8 cellular contexts compared by ENCODE assay signal in the genomic region with DNA sequence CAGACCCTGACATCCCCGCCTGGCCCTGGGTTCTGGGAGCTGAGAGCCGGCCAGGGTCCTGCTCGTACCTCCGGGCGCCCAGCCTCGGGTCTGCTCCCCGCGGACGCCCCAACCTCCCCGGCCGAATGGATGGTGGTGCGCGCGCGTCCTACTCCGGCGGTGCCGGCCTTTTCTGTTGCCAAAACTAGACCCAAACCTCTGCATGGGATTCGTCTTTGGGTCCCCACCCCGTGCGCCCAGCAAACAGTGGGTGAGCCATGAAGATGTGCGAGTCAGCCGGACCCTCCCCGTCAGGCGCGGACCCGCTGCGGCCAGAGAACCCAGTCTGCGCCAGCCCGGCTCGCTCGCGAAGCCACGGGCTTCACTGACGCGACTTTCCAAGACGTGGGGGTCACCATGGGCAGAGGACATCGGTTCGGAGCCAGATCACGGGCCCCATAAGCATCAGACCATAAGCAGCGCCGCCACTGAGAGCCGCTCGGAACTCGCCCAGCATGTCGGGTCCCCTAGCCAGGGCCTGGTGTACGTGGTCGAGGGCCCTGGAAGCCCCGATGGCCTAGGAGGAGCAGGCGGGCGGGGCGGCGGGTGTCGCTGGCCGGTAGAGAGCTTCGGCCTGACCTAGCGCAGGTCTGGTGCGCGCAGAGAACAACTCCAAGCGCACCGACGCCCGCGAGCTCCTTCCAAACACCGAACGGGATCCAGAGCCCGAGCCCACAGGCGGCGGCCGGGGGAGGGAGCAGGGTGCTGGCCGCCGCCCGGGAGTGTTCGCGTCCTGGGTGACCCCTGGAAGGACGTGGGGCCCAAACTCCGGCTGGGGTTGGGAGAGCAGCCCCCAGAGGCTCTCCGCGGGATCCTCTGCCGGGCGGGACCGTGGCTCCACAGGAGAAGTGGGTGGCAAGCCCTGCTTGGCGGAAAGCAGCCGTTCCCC. TPM values are rescaled to one million over a fixed set of nuclear protein-coding genes. Genes with fewer than 3 reads are reported as not detected.
DNase-seq lines count a peak whose midpoint lies in the region; ATAC-seq and TF ChIP-seq lines count a peak whose summit lies in the region.

No MANE protein-coding gene starts in this region.

- H3K4me3 Mint-ChIP-seq in activated CD4-positive, alpha-beta T cell treated with anti-CD3 and anti-CD28 coated beads, Interleukin-2, amount 10 ng/mL, durations not matched to agents 24 days and 14 days = peak overlapping the region; percentile 53
- H3K4me3 Mint-ChIP-seq in activated B cell treated with CpG ODN at 0.5 μM for 24 hours = peak overlapping the region; percentile 66
- peak overlapping the region; percentile 69 for H3K4me3 Mint-ChIP-seq in stimulated activated memory B cell treated with anti-CD40 and anti-IgM and Interleukin-4, amounts not matched to agents 10 μg/mL and 1 μg/mL and 100 μg/mL, for 72 hours

- no peaks in the 10 kb centered on the region for H3K9me3 ChIP-seq in iPS-18c (ENCODE audit: control insufficient read depth, insufficient read depth, low read length)

- peak overlapping the region; percentile 58 for H3K4me3 ChIP-seq in iPS-18c (ENCODE audit: insufficient read depth, low read depth, low read length)

- H3K27me3 Mint-ChIP-seq in activated CD4-positive, alpha-beta T cell treated with anti-CD3 and anti-CD28 coated beads, Interleukin-2, amount 10 ng/mL, durations not matched to agents 24 days and 14 days = peaks cover 42% of the 10 kb centered on the region
- H3K27me3 Mint-ChIP-seq in activated B cell treated with CpG ODN at 0.5 μM for 24 hours = peaks cover 23% of the 10 kb centered on the region
- H3K27me3 Mint-ChIP-seq in stimulated activated memory B cell treated with anti-CD40 and anti-IgM and Interleukin-4, amounts not matched to agents 10 μg/mL and 1 μg/mL and 100 μg/mL, for 72 hours = peaks cover 34% of the 10 kb centered on the region

- no peak for ATAC-seq in activated B cell treated with CpG ODN at 0.5 μM for 24 hours (ENCODE audit: low read depth)
- ATAC-seq in stimulated activated memory B cell treated with anti-CD40 and anti-IgM and Interleukin-4, amounts not matched to agents 10 μg/mL and 1 μg/mL and 100 μg/mL, for 72 hours = no peak
- ATAC-seq in GM19463 (IDR thresholded peaks at IDR 0.05; ENCODE audit: unreplicated experiment) = no peak

- peaks cover 20% of the 10 kb centered on the region for H3K4me1 Mint-ChIP-seq in activated CD4-positive, alpha-beta T cell treated with anti-CD3 and anti-CD28 coated beads, Interleukin-2, amount 10 ng/mL, durations not matched to agents 24 days and 14 days
- H3K4me1 Mint-ChIP-seq in activated B cell treated with CpG ODN at 0.5 μM for 24 hours = peaks cover 38% of the 10 kb centered on the region
- H3K4me1 Mint-ChIP-seq in stimulated activated memory B cell treated with anti-CD40 and anti-IgM and Interleukin-4, amounts not matched to agents 10 μg/mL and 1 μg/mL and 100 μg/mL, for 72 hours = peaks cover 50% of the 10 kb centered on the region

- peak; percentile 61 for DNase-seq in activated CD4-positive, alpha-beta T cell treated with anti-CD3 and anti-CD28 coated beads, Interleukin-2, amount 10 ng/mL, durations not matched to agents 24 days and 14 days
- DNase-seq in activated CD4-positive, alpha-beta T cell treated with anti-CD3 and anti-CD28 coated beads, Interleukin-2, amount 50 U/mL, for 48 hours = no peak
- DNase-seq in activated B cell treated with CpG ODN at 0.5 μM for 24 hours (no peak), NCI-H226 (no peak)
- DNase-seq in effector CD4-positive, alpha-beta T cell = no peak

- POLR2A ChIA-PET in activated B cell treated with CpG ODN at 0.5 μM for 24 hours (lab: Charles Lee) = interaction anchor here (0.6 to 1.2 kb wide), 3 partner anchors 15 to 1244 kb away, joined by 3 to 5 read pairs (median 3); no protein-coding TSS in a partner anchor

- intact Hi-C loops in activated CD4-positive, alpha-beta T cell treated with anti-CD3 and anti-CD28 coated beads, Interleukin-2, amount 10 ng/mL, durations not matched to agents 24 days and 14 days (cut with micrococcal nuclease) = loop anchor here (2.0 to 10.0 kb wide), 2 partner anchors 74 to 122 kb away; partner anchors contain the start of gene SMIM1
- intact Hi-C loops in activated B cell treated with CpG ODN at 0.5 μM for 24 hours (cut with micrococcal nuclease) = no loop called here

- CTCF ChIA-PET in activated B cell treated with CpG ODN at 0.5 μM for 24 hours (lab: Charles Lee) = interaction anchor here (0.9 kb wide), 1 partner anchor 26 kb away, joined by 4 read pairs; no protein-coding TSS in a partner anchor

- no peak for TF ChIP-seq CTCF in activated B cell treated with CpG ODN at 0.5 μM for 24 hours (IDR thresholded peaks at IDR 0.05)

- peaks cover 7% of the 10 kb centered on the region for H3K36me3 Mint-ChIP-seq in activated CD4-positive, alpha-beta T cell treated with anti-CD3 and anti-CD28 coated beads, Interleukin-2, amount 10 ng/mL, durations not matched to agents 24 days and 14 days (ENCODE audit: low read depth)
- peaks cover 17% of the 10 kb centered on the region for H3K36me3 Mint-ChIP-seq in activated B cell treated with CpG ODN at 0.5 μM for 24 hours (ENCODE audit: low read depth)
- peaks cover under 1% of the 10 kb centered on the region for H3K36me3 Mint-ChIP-seq in stimulated activated memory B cell treated with anti-CD40 and anti-IgM and Interleukin-4, amounts not matched to agents 10 μg/mL and 1 μg/mL and 100 μg/mL, for 72 hours

- no peak overlapping the region for H3K27ac Mint-ChIP-seq in activated CD4-positive, alpha-beta T cell treated with anti-CD3 and anti-CD28 coated beads, Interleukin-2, amount 10 ng/mL, durations not matched to agents 24 days and 14 days
- peak overlapping the region; percentile 18 for H3K27ac Mint-ChIP-seq in activated B cell treated with CpG ODN at 0.5 μM for 24 hours
- peak overlapping the region; percentile 54 for H3K27ac Mint-ChIP-seq in stimulated activated memory B cell treated with anti-CD40 and anti-IgM and Interleukin-4, amounts not matched to agents 10 μg/mL and 1 μg/mL and 100 μg/mL, for 72 hours

- no peaks in the 10 kb centered on the region for H3K9me3 Mint-ChIP-seq in activated CD4-positive, alpha-beta T cell treated with anti-CD3 and anti-CD28 coated beads, Interleukin-2, amount 10 ng/mL, durations not matched to agents 24 days and 14 days
- no peaks in the 10 kb centered on the region for H3K9me3 Mint-ChIP-seq in activated B cell treated with CpG ODN at 0.5 μM for 24 hours
- no peaks in the 10 kb centered on the region for H3K9me3 Mint-ChIP-seq in stimulated activated memory B cell treated with anti-CD40 and anti-IgM and Interleukin-4, amounts not matched to agents 10 μg/mL and 1 μg/mL and 100 μg/mL, for 72 hours

RNA-seq across cellular contexts. Expression of gene TP73, which starts 1.0 kb away (rescaled TPM):
- 1.3 and 1.4 TPM in 2 replicates for total RNA-seq in activated CD4-positive, alpha-beta T cell treated with anti-CD3 and anti-CD28 coated beads, Interleukin-2, amount 10 ng/mL, durations not matched to agents 24 days and 14 days
- 2.1 and 2.6 TPM in 2 replicates for total RNA-seq in activated B cell treated with CpG ODN at 0.5 μM for 24 hours

RNA-seq across cellular contexts. Expression of gene WRAP73, which starts 1.4 kb away (rescaled TPM):
- total RNA-seq in activated CD4-positive, alpha-beta T cell treated with anti-CD3 and anti-CD28 coated beads, Interleukin-2, amount 10 ng/mL, durations not matched to agents 24 days and 14 days = 41.3 and 44.7 TPM in 2 replicates
- total RNA-seq in activated B cell treated with CpG ODN at 0.5 μM for 24 hours = 27.0 and 30.1 TPM in 2 replicates

RNA-seq across cellular contexts. Expression of gene TPRG1L, which starts 26.5 kb away (rescaled TPM):
- total RNA-seq in activated CD4-positive, alpha-beta T cell treated with anti-CD3 and anti-CD28 coated beads, Interleukin-2, amount 10 ng/mL, durations not matched to agents 24 days and 14 days = 8.6 and 9.7 TPM in 2 replicates
- total RNA-seq in activated B cell treated with CpG ODN at 0.5 μM for 24 hours = 26.5 and 27.0 TPM in 2 replicates

RNA-seq across cellular contexts. Expression of gene MEGF6, which starts 40.0 kb away (rescaled TPM):
- 1.7 and 2.1 TPM in 2 replicates for total RNA-seq in activated CD4-positive, alpha-beta T cell treated with anti-CD3 and anti-CD28 coated beads, Interleukin-2, amount 10 ng/mL, durations not matched to agents 24 days and 14 days
- 8.5 and 10.9 TPM in 2 replicates for total RNA-seq in activated B cell treated with CpG ODN at 0.5 μM for 24 hours
